9 cellular contexts compared by ENCODE assay signal in the genomic region with DNA sequence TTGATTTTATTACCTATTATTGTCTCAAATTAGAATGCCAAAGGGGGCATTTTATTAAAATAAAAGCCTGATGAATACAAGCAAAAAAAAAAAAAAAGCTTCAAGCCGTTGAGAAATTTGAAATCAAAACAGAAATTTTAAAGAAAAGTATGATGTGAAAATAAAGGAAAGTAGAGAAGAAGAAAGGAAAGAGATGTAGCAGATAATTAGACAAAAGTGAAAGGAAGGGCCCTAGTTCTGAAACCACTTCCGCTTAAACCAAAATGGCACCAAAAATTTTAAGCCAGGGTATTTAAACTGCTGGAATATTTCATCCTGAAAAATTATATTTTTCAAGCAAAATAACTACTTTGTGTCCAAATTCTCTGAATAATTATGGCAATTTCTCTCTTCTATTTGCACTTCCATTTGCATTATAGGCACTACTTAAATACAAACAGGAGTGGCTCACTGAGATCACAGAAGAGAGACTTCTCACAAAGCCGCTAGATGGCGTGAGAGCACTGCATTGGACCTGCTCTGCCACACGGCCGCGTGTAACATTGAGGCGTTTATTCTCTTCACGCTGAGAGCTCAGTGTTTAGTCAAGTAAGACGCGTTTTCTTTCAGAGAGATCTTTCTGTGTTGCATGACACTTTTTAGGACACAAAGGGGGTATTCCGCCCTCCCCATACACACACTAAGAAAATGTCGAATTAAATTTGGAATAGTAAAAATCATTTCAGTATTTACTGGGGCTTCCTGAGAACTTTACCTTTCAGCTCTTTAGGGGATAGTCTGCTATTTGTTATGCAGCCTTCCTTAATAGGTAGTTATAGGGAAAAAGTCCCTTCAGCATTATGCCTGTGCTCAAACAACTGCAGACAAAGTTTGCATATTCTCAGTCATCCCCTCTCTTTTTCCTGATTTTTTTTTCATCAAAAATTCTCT.
DNase-seq lines count a peak whose midpoint lies in the region; ATAC-seq and TF ChIP-seq lines count a peak whose summit lies in the region.
"Had no signal": no experiment of that assay in that cellular context is flagged by ENCODE, and none has a peak within 500 bp of the region (broad histone marks: within the 10 kb centered on the region; RNA-seq: fewer than 3 reads in every experiment).

No MANE protein-coding gene starts in this region.

- intact Hi-C loops in OCI-LY7 (cut with micrococcal nuclease; ENCODE audit: unreplicated experiment), result loop anchor here (1.0 to 10.0 kb wide), 4 partner anchors 364 to 944 kb away; no protein-coding TSS in a partner anchor
- intact Hi-C loops in esophagus muscularis mucosa (cut with DNase I), result loop anchor here (2.0 kb wide), 1 partner anchor 900 kb away; no protein-coding TSS in a partner anchor
- intact Hi-C loops in naive thymus-derived CD4-positive, alpha-beta T cell (cut with micrococcal nuclease), result loop anchor here (1.0 to 10.0 kb wide), 8 partner anchors 361 to 1104 kb away; partner anchors contain the start of gene MEF2C (in 1 of the 2)

- CTCF ChIA-PET in OCI-LY7 (lab: Charles Lee; ENCODE audit: unreplicated experiment), result interaction anchor here (0.5 to 1.0 kb wide), 3 partner anchors 899 to 1500 kb away, joined by 3 to 4 read pairs (median 3); no protein-coding TSS in a partner anchor
- CTCF ChIA-PET in naive thymus-derived CD4-positive, alpha-beta T cell (lab: Charles Lee), result interaction anchor here (0.6 to 2.1 kb wide), 8 partner anchors 14 to 1682 kb away, joined by 3 to 19 read pairs (median 3); no protein-coding TSS in a partner anchor

- BruUV-seq in OCI-LY7 (replicated peaks; lab: Mats Ljungman, UMichigan), result no TSS peak

- no peak for TF ChIP-seq EP300 in esophagus muscularis mucosa (IDR thresholded peaks at IDR 0.05)

- in situ Hi-C loops in KBM-7 (cut with MboI; ENCODE audit: low pct_unique_long_range_greater_than_20kb, low sequenced_read_pairs), result loop anchor here (25.0 kb wide), 1 partner anchor 906 kb away; no protein-coding TSS in a partner anchor

- no peak for TF ChIP-seq POLR2A in esophagus muscularis mucosa (IDR thresholded peaks at IDR 0.05; ENCODE audit: low read depth)

- H3K4me1 ChIP-seq in DND-41 (ENCODE audit: insufficient read depth, low read length), result peaks cover 2% of the 10 kb centered on the region; the same call in 1 of the 2 replicates
- no peaks in the 10 kb centered on the region for H3K4me1 ChIP-seq in OCI-LY7 (ENCODE audit: insufficient read depth, low read length, poor library complexity, severe bottlenecking)
- H3K4me1 ChIP-seq in esophagus muscularis mucosa, result peaks cover 0 to 6% (median 0%) of the 10 kb centered on the region in 4 donors
- H3K4me1 ChIP-seq in naive thymus-derived CD4-positive, alpha-beta T cell (ENCODE audit: control insufficient read depth in 2 of 2, insufficient read depth in 2 of 2, low read length in 2 of 2), result no peaks in the 10 kb centered on the region

- TF ChIP-seq CTCF in DND-41 (IDR thresholded peaks at IDR 0.05; ENCODE audit: borderline replicate concordance, extremely low read depth, low read length, poor library complexity, severe bottlenecking), result peak; percentile 91
- TF ChIP-seq CTCF in OCI-LY7 (conservative IDR thresholded peaks at IDR 0.05; ENCODE audit: low read length), result peak; percentile 95
- TF ChIP-seq CTCF in esophagus muscularis mucosa (IDR thresholded peaks at IDR 0.05), result peak; percentile 79 to 88 (median 84)

- no peaks in the 10 kb centered on the region for H3K79me2 ChIP-seq in DND-41 (ENCODE audit: insufficient read depth, low read length)
- no peaks in the 10 kb centered on the region for H3K79me2 ChIP-seq in OCI-LY7 (ENCODE audit: insufficient read depth, low read depth, low read length)

- H3K4me3 ChIP-seq in DND-41 (ENCODE audit: low read depth in 1 of 2, low read length in 2 of 2), result no peak overlapping the region
- H3K4me3 ChIP-seq in OCI-LY7 (ENCODE audit: low read depth, low read length, poor library complexity, severe bottlenecking), result no peak overlapping the region
- H3K4me3 ChIP-seq in esophagus muscularis mucosa, result no peak overlapping the region
- no peak overlapping the region for H3K4me3 ChIP-seq in naive thymus-derived CD4-positive, alpha-beta T cell (ENCODE audit: low read length)
- H3K4me3 ChIP-seq: skin epidermis had no signal

- H3K27ac ChIP-seq in DND-41 (ENCODE audit: low read length), result no peak overlapping the region
- no peak overlapping the region for H3K27ac ChIP-seq in OCI-LY7 (ENCODE audit: low read depth, low read length, poor library complexity, severe bottlenecking)
- H3K27ac ChIP-seq in esophagus muscularis mucosa (replicated peaks in 1 of 4), result no peak overlapping the region
- no peak overlapping the region for H3K27ac ChIP-seq in naive thymus-derived CD4-positive, alpha-beta T cell (ENCODE audit: low read depth, low read length)
- H3K27ac ChIP-seq: skin epidermis had no signal

- H3K9me3 Mint-ChIP-seq in naive thymus-derived CD4-positive, alpha-beta T cell, result no peaks in the 10 kb centered on the region
- no peaks in the 10 kb centered on the region for H3K9me3 Mint-ChIP-seq in stimulated activated effector memory CD8-positive, alpha-beta T cell treated with anti-CD3 and anti-CD28 coated beads, Interleukin-12 subunit alpha, Interleukin-12 subunit beta, amount 100 ng/mL, for 72 hours

- H3K9me3 ChIP-seq in DND-41 (ENCODE audit: insufficient read depth, low read length, severe bottlenecking) (no peaks in the 10 kb centered on the region), OCI-LY7 (ENCODE audit: low read length) (no peaks in the 10 kb centered on the region), esophagus muscularis mucosa (no peaks in the 10 kb centered on the region)
- H3K9me3 ChIP-seq in naive thymus-derived CD4-positive, alpha-beta T cell (ENCODE audit: control insufficient read depth in 2 of 3, low read length in 3 of 3), result no peaks in the 10 kb centered on the region

- DNase-seq in DND-41 (peak; percentile 74), KBM-7 (peak; percentile 71), OCI-LY7 (ENCODE audit: low spot score) (peak; percentile 83), activated T-cell treated with anti-CD3 and anti-CD28 coated beads for 24 hours (ENCODE audit: low read depth) (peak; percentile 67), esophagus muscularis mucosa (ENCODE audit: extremely low spot score) (no peak)
- peak; percentile 41 to 80 (median 68) for DNase-seq in naive thymus-derived CD4-positive, alpha-beta T cell
- DNase-seq in stimulated activated effector memory CD8-positive, alpha-beta T cell treated with anti-CD3 and anti-CD28 coated beads, Interleukin-12 subunit alpha, Interleukin-12 subunit beta, amount 100 ng/mL, for 72 hours (ENCODE audit: low spot score in 2 of 2), result peak; percentile 44 to 77

- POLR2A ChIA-PET in OCI-LY7 (lab: Charles Lee), result interaction anchor here (0.6 to 1.2 kb wide), 4 partner anchors 59 to 944 kb away, joined by 3 to 4 read pairs (median 4); no protein-coding TSS in a partner anchor
- POLR2A ChIA-PET in naive thymus-derived CD4-positive, alpha-beta T cell (lab: Charles Lee), result interaction anchor here (0.7 kb wide), 1 partner anchor 8 kb away, joined by 3 read pairs; no protein-coding TSS in a partner anchor

- H3K4me1 Mint-ChIP-seq in naive thymus-derived CD4-positive, alpha-beta T cell, result peaks cover 0 to 4% (median 0%) of the 10 kb centered on the region in 7 donors
- H3K4me1 Mint-ChIP-seq in stimulated activated effector memory CD8-positive, alpha-beta T cell treated with anti-CD3 and anti-CD28 coated beads, Interleukin-12 subunit alpha, Interleukin-12 subunit beta, amount 100 ng/mL, for 72 hours, result no peaks in the 10 kb centered on the region

- H2AFZ ChIP-seq in DND-41 (ENCODE audit: low read depth, low read length), result no peak overlapping the region
- H2AFZ ChIP-seq in OCI-LY7 (ENCODE audit: low read length), result no peak overlapping the region; the same call in 1 of the 2 replicates

- H3K9ac ChIP-seq in DND-41 (ENCODE audit: low read depth, low read length), result no peak overlapping the region

- H3K36me3 ChIP-seq in DND-41 (ENCODE audit: insufficient read depth, low read length), result no peaks in the 10 kb centered on the region
- H3K36me3 ChIP-seq in OCI-LY7 (ENCODE audit: insufficient read depth, low read length), result no peaks in the 10 kb centered on the region
- no peaks in the 10 kb centered on the region for H3K36me3 ChIP-seq in esophagus muscularis mucosa
- H3K36me3 ChIP-seq in naive thymus-derived CD4-positive, alpha-beta T cell (ENCODE audit: control insufficient read depth in 2 of 3, insufficient read depth in 3 of 3, low read length in 3 of 3), result no peaks in the 10 kb centered on the region

- H3K4me3 Mint-ChIP-seq in naive thymus-derived CD4-positive, alpha-beta T cell, result no peak overlapping the region
- no peak overlapping the region for H3K4me3 Mint-ChIP-seq in stimulated activated effector memory CD8-positive, alpha-beta T cell treated with anti-CD3 and anti-CD28 coated beads, Interleukin-12 subunit alpha, Interleukin-12 subunit beta, amount 100 ng/mL, for 72 hours

- H3K27me3 Mint-ChIP-seq in naive thymus-derived CD4-positive, alpha-beta T cell, result peaks cover 18 to 55% (median 46%) of the 10 kb centered on the region in 5 donors

- H3K27me3 ChIP-seq in DND-41 (ENCODE audit: insufficient read depth, low read length, poor library complexity) (peaks cover 3% of the 10 kb centered on the region), esophagus muscularis mucosa (peaks cover 0 to 22% (median 6%) of the 10 kb centered on the region in 4 donors)
- peaks cover 0 to 6% of the 10 kb centered on the region in 2 donors for H3K27me3 ChIP-seq in naive thymus-derived CD4-positive, alpha-beta T cell (ENCODE audit: control insufficient read depth in 2 of 2, insufficient read depth in 2 of 2, low read length in 2 of 2)

- no peaks in the 10 kb centered on the region for H3K9me2 ChIP-seq in OCI-LY7 (ENCODE audit: insufficient read depth, low read length)

- no peak overlapping the region for H3K27ac Mint-ChIP-seq in naive thymus-derived CD4-positive, alpha-beta T cell
- H3K27ac Mint-ChIP-seq in stimulated activated effector memory CD8-positive, alpha-beta T cell treated with anti-CD3 and anti-CD28 coated beads, Interleukin-12 subunit alpha, Interleukin-12 subunit beta, amount 100 ng/mL, for 72 hours, result no peak overlapping the region

- H4K20me1 ChIP-seq in DND-41 (ENCODE audit: insufficient read depth, low read length) (no peaks in the 10 kb centered on the region), OCI-LY7 (ENCODE audit: insufficient read depth, low read length) (no peaks in the 10 kb centered on the region)

- no peaks in the 10 kb centered on the region for H3K36me3 Mint-ChIP-seq in naive thymus-derived CD4-positive, alpha-beta T cell
- H3K36me3 Mint-ChIP-seq in stimulated activated effector memory CD8-positive, alpha-beta T cell treated with anti-CD3 and anti-CD28 coated beads, Interleukin-12 subunit alpha, Interleukin-12 subunit beta, amount 100 ng/mL, for 72 hours, result no peaks in the 10 kb centered on the region

- ATAC-seq in DND-41 (ENCODE audit: insufficient read depth, low read depth) (peak; percentile 100), GM21825 (IDR thresholded peaks at IDR 0.05; ENCODE audit: unreplicated experiment) (peak; percentile 100)
- ATAC-seq in naive thymus-derived CD4-positive, alpha-beta T cell, result peak; percentile 98
- peak; percentile 96 for ATAC-seq in stimulated activated effector memory CD8-positive, alpha-beta T cell treated with anti-CD3 and anti-CD28 coated beads, Interleukin-12 subunit alpha, Interleukin-12 subunit beta, amount 100 ng/mL, for 72 hours

- H3K4me2 ChIP-seq in DND-41 (ENCODE audit: insufficient read depth, low read length), result no peak overlapping the region
- H3K4me2 ChIP-seq in OCI-LY7 (ENCODE audit: low read length), result no peak overlapping the region

- 11% methylated on average over 13 of the region's 13 CpGs for WGBS in esophagus muscularis mucosa
